Comparison of ENCODE assay signal across 1 cellular context in genomic region chr16:57677622-57678369, GRCh38.
TF ChIP-seq lines count a peak whose summit lies in the region.

No MANE protein-coding gene starts in this region.

TF ChIP-seq in endothelial cell of umbilical vein, 7 proteins besides CTCF, POLR2A, EP300 and RAD21 (continued from another document):
- TF ChIP-seq GATA2 (IDR thresholded peaks at IDR 0.05; ENCODE audit: insufficient read depth, insufficient read length, low read depth, low read length) (no peak), MAX (IDR thresholded peaks at IDR 0.05; ENCODE audit: insufficient read depth, insufficient read length) (no peak), JUN (IDR thresholded peaks at IDR 0.05; ENCODE audit: borderline replicate concordance, insufficient read depth, insufficient read length, low read depth) (no peak), FOS (IDR thresholded peaks at IDR 0.05; ENCODE audit: borderline replicate concordance, insufficient read depth, low read length) (no peak)
